In genomic region chr1:83929184-83929583, GRCh38 we compare ENCODE assay signal across 15 cellular contexts.
DNase-seq lines count a peak whose midpoint lies in the region; ATAC-seq and TF ChIP-seq lines count a peak whose summit lies in the region.
"Had no signal": no experiment of that assay in that cellular context is flagged by ENCODE, and none has a peak within 500 bp of the region (broad histone marks: within the 10 kb centered on the region; RNA-seq: fewer than 3 reads in every experiment).

No MANE protein-coding gene starts in this region.

- no peak for TF ChIP-seq CTCF in epithelial cell of esophagus (IDR thresholded peaks at IDR 0.05; ENCODE audit: insufficient read depth, low read depth, low read length, missing control alignments)

- no peak overlapping the region for H3K4me3 ChIP-seq in epithelial cell of esophagus (ENCODE audit: low read length)
- H3K4me3 ChIP-seq: ascending aorta, pancreas, smooth muscle cell had no signal

- ATAC-seq in sciatic nerve = peak; percentile 68
- ATAC-seq: left cardiac atrium had no signal

- DNase-seq in GM04503 (ENCODE audit: low read depth) (peak; percentile 27), NCI-H69 (lab: John Stamatoyannopoulos, UW) (peak; percentile 12), epithelial cell of esophagus (ENCODE audit: low read depth) (peak; percentile 69), sciatic nerve (ENCODE audit: low spot score) (no peak), midbrain (lab: John Stamatoyannopoulos, UW) (no peak), SW480 (ENCODE audit: low spot score) (no peak), GDM1 (lab: John Stamatoyannopoulos, UW) (no peak)
- DNase-seq: activated naive CD4-positive, alpha-beta T cell; erythroblast; KBM-7; left cardiac atrium; NCI-H1105 treated with DMSO at 0.1 percent for 48 hours; pancreas had no signal

- intact Hi-C loops in sciatic nerve (cut with DNase I) = no loop called here

Comparison
In these comparisons a context has a peak if more than half of its experiments do, and no peak if none do; other contexts are left out.
1. DNase-seq: peak in GM04503 (single experiment), NCI-H69 (single experiment) and epithelial cell of esophagus (single experiment); none in sciatic nerve (single experiment), midbrain (single experiment), SW480 (single experiment) and GDM1 (single experiment).